ENCODE assay signal across 1 cellular context in genomic region chr6:29948277-29948676, GRCh38.
TF ChIP-seq lines count a peak whose summit lies in the region.

No MANE protein-coding gene starts in this region.

TF ChIP-seq in HepG2, 621 proteins besides CTCF, POLR2A, EP300 and RAD21 (continued from another document):
- TF ChIP-seq AFF4 (CRISPR knock-in tag; IDR thresholded peaks at IDR 0.05) (no peak), ZFX (CRISPR knock-in tag; IDR thresholded peaks at IDR 0.05; ENCODE audit: low read depth) (no peak), RNF2 (conservative IDR thresholded peaks at IDR 0.05; ENCODE audit: low read depth) (no peak), ZNF12 (CRISPR knock-in tag; IDR thresholded peaks at IDR 0.05) (no peak), ZNF18 (CRISPR knock-in tag; IDR thresholded peaks at IDR 0.05; ENCODE audit: insufficient replicate concordance) (no peak), ZNF414 (CRISPR knock-in tag; IDR thresholded peaks at IDR 0.05) (no peak), BCL3 (CRISPR knock-in tag; IDR thresholded peaks at IDR 0.05) (no peak), ZNF784 (CRISPR knock-in tag; IDR thresholded peaks at IDR 0.05; ENCODE audit: borderline replicate concordance) (no peak), GLMP (CRISPR knock-in tag; IDR thresholded peaks at IDR 0.05; ENCODE audit: borderline replicate concordance) (no peak)
